ENCODE assay signal across 19 cellular contexts in the genomic region with DNA sequence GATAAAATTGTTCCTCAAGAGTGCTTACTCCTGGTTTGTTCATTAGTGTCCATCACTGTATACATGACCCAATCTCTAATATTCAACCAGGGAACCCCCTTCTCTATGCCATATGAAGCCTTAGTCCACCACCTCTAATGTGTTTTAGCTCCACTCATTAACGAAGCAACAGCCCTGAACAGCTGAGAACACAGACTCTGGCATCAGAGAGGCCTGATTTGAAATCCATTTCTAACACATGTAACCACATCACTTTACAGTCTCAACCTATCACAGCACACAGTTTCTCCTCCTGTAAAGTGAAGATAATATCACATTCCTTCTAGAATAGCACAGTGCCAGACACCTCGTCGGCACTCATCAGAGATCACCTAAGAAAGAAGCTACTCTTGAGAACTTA.
A peak's percentile ranks its signal among the peaks of the same experiment; 100 is the strongest.
DNase-seq lines count a peak whose midpoint lies in the region; ATAC-seq, FAIRE-seq and TF ChIP-seq lines count a peak whose summit lies in the region.
"Had no signal": no experiment of that assay in that cellular context is flagged by ENCODE, and none has a peak within 500 bp of the region (broad histone marks: within the 10 kb centered on the region; RNA-seq: fewer than 3 reads in every experiment).

No MANE protein-coding gene starts in this region.

- H3K27me3 ChIP-seq in cardiac muscle cell (no peaks in the 10 kb centered on the region), left ventricle myocardium inferior (ENCODE audit: low read depth) (no peaks in the 10 kb centered on the region)
- H3K27me3 ChIP-seq: SJSA1 had no signal

- no peak for ATAC-seq in T-helper 17 cell

- H3K4me1 Mint-ChIP-seq in T-helper 17 cell (peaks cover 15% of the 10 kb centered on the region), immature natural killer cell (peaks cover 0 to 4% of the 10 kb centered on the region in 2 donors), chondrocyte (ENCODE audit: low read depth) (peaks cover 43% of the 10 kb centered on the region)

- no peak for TF ChIP-seq POLR2A in GM12892 (IDR thresholded peaks at IDR 0.05; ENCODE audit: low read depth, low read length)

- no peak overlapping the region for H3K4me3 ChIP-seq in cardiac muscle cell
- no peak overlapping the region for H3K4me3 ChIP-seq in left ventricle myocardium inferior
- H3K4me3 ChIP-seq: PC-9, SJSA1 had no signal

- H3K9me3 Mint-ChIP-seq in immature natural killer cell (no peaks in the 10 kb centered on the region), chondrocyte (ENCODE audit: low read depth) (no peaks in the 10 kb centered on the region)
- H3K9me3 Mint-ChIP-seq: CD4-positive, CD25-positive, alpha-beta regulatory T cell; IgD-negative memory B cell had no signal

- intact Hi-C loops in left ventricle myocardium inferior (cut with micrococcal nuclease), result no loop called here

- H3K4me3 Mint-ChIP-seq in T-helper 17 cell (no peak overlapping the region), immature natural killer cell (no peak overlapping the region), chondrocyte (ENCODE audit: unreplicated experiment) (no peak overlapping the region)
- H3K4me3 Mint-ChIP-seq: CD4-positive, CD25-positive, alpha-beta regulatory T cell; IgD-negative memory B cell had no signal

- H3K27ac ChIP-seq in cardiac muscle cell, result peak overlapping the region; percentile 34
- H3K27ac ChIP-seq in left ventricle myocardium inferior (replicated peaks), result no peak overlapping the region
- H3K27ac ChIP-seq: PC-9, SJSA1 had no signal

- peak; percentile 0 to 6 for DNase-seq in cardiac muscle cell (ENCODE audit: low read depth in 1 of 2, low spot score in 1 of 2)
- no peak for DNase-seq in left ventricle myocardium inferior
- DNase-seq in T-helper 17 cell, result no peak
- peak; percentile 23 for DNase-seq in myocyte (ENCODE audit: low read depth)
- DNase-seq in immature natural killer cell, result no peak
- DNase-seq in chondrocyte (ENCODE audit: low spot score), result no peak
- DNase-seq in GM12892 (ENCODE audit: insufficient read length), result no peak
- DNase-seq: CD4-positive, CD25-positive, alpha-beta regulatory T cell; EL; H7; Kasumi-1; MV-4-11; NCI-H1417 treated with DMSO at 0.1 percent for 48 hours; NCI-H2081; NCI-H510A treated with DMSO at 0.1 percent for 48 hours; NCI-H82; PC-9 had no signal

- H3K27ac Mint-ChIP-seq in T-helper 17 cell (peak overlapping the region; percentile 19), immature natural killer cell (peak overlapping the region in 1 of 6 donors; percentile 10), chondrocyte (ENCODE audit: unreplicated experiment) (no peak overlapping the region)
- H3K27ac Mint-ChIP-seq: CD4-positive, CD25-positive, alpha-beta regulatory T cell; IgD-negative memory B cell had no signal

- H3K36me3 Mint-ChIP-seq in T-helper 17 cell (ENCODE audit: low read depth) (peaks cover 11% of the 10 kb centered on the region), immature natural killer cell (peaks cover 17 to 30% (median 26%) of the 10 kb centered on the region in 3 donors), chondrocyte (ENCODE audit: low read depth) (peaks cover 10% of the 10 kb centered on the region)
- H3K36me3 Mint-ChIP-seq: IgD-negative memory B cell had no signal

- H3K9me3 ChIP-seq in cardiac muscle cell (ENCODE audit: low read depth) (no peaks in the 10 kb centered on the region), left ventricle myocardium inferior (replicated peaks) (no peaks in the 10 kb centered on the region), T-helper 17 cell (ENCODE audit: control insufficient read depth, low read length, poor library complexity, severe bottlenecking) (no peaks in the 10 kb centered on the region)
- H3K9me3 ChIP-seq: SJSA1 had no signal

- H3K36me3 ChIP-seq in cardiac muscle cell (peaks cover 11% of the 10 kb centered on the region), left ventricle myocardium inferior (peaks cover 50% of the 10 kb centered on the region)

- TF ChIP-seq CTCF in cardiac muscle cell (IDR thresholded peaks at IDR 0.05; ENCODE audit: low read depth, low read length) (no peak), left ventricle myocardium inferior (IDR thresholded peaks at IDR 0.05; ENCODE audit: borderline replicate concordance) (no peak), chondrocyte (IDR thresholded peaks at IDR 0.05) (no peak)

- H3K27me3 Mint-ChIP-seq in T-helper 17 cell (no peaks in the 10 kb centered on the region), immature natural killer cell (ENCODE audit: low read depth in 3 of 3) (no peaks in the 10 kb centered on the region), chondrocyte (ENCODE audit: low read depth) (no peaks in the 10 kb centered on the region)
- H3K27me3 Mint-ChIP-seq: CD4-positive, CD25-positive, alpha-beta regulatory T cell; IgD-negative memory B cell had no signal

- H3K4me1 ChIP-seq in cardiac muscle cell (ENCODE audit: low read depth) (peaks cover 9% of the 10 kb centered on the region), left ventricle myocardium inferior (peaks cover 7% of the 10 kb centered on the region)
- H3K4me1 ChIP-seq: SJSA1 had no signal

- no peak for FAIRE-seq in GM12892 (lab: Jason Lieb, UNC)

Comparison
In these comparisons a context has a peak if more than half of its experiments do, and no peak if none do; other contexts are left out.
1. DNase-seq: peak in cardiac muscle cell (2 of 2) and myocyte (single experiment); none in left ventricle myocardium inferior (single experiment), T-helper 17 cell (0 of 3), immature natural killer cell (0 of 3), chondrocyte (single experiment) and GM12892 (single experiment).